ENCODE assay signal across 1 cellular context in the genomic region with DNA sequence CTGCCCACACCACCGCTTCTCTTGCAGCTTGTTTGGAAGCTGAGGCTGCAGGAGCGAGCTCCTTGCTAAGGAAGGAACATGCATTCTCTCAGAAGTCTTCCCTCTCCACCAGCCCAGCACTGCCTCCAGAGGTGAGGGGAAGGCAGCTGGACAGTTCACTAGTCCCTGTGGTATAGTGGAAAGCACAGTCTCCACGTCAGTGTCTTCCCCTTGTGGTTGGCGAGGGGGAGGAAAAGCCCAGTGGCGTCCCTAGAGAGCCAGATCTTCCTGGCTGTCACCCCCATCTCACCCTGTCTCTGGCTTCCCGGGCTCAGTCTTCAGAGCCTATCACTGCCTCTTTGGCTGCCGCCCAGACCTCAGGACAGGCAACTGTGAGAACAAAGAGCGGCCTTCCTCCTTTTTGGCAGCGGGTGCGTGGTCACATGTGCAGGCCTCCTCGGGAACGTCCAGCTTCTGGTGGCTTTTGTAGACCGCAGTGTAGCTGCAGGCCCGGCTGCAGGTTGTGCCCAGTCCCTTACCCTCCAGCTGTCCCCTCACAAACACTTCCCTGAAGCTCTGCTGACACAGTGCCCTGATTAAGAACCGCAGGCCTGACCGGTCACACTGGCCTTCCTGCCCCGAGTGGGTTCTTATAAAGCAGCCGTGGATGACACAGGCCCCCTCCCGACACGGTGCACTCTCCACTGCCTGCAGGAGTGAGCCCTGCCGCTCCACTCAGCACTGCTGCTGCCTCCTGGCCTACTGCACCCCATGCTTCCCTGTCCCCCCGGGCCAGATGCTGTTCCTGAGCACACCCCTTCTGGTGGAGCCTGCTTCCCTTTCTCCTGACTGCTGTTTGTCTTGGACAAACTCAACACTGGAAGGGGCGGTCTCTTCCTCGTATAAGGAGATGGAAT.
A peak's percentile ranks its signal among the peaks of the same experiment; 100 is the strongest.
TF ChIP-seq lines count a peak whose summit lies in the region.

No MANE protein-coding gene starts in this region.

TF ChIP-seq in K562, 482 proteins besides CTCF, POLR2A, EP300 and RAD21 (continued from another document):
- TF ChIP-seq, protein P1, sequence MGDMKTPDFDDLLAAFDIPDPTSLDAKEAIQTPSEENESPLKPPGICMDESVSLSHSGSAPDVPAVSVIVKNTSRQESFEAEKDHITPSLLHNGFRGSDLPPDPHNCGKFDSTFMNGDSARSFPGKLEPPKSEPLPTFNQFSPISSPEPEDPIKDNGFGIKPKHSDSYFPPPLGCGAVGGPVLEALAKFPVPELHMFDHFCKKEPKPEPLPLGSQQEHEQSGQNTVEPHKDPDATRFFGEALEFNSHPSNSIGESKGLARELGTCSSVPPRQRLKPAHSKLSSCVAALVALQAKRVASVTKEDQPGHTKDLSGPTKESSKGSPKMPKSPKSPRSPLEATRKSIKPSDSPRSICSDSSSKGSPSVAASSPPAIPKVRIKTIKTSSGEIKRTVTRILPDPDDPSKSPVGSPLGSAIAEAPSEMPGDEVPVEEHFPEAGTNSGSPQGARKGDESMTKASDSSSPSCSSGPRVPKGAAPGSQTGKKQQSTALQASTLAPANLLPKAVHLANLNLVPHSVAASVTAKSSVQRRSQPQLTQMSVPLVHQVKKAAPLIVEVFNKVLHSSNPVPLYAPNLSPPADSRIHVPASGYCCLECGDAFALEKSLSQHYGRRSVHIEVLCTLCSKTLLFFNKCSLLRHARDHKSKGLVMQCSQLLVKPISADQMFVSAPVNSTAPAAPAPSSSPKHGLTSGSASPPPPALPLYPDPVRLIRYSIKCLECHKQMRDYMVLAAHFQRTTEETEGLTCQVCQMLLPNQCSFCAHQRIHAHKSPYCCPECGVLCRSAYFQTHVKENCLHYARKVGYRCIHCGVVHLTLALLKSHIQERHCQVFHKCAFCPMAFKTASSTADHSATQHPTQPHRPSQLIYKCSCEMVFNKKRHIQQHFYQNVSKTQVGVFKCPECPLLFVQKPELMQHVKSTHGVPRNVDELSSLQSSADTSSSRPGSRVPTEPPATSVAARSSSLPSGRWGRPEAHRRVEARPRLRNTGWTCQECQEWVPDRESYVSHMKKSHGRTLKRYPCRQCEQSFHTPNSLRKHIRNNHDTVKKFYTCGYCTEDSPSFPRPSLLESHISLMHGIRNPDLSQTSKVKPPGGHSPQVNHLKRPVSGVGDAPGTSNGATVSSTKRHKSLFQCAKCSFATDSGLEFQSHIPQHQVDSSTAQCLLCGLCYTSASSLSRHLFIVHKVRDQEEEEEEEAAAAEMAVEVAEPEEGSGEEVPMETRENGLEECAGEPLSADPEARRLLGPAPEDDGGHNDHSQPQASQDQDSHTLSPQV (IDR thresholded peaks at IDR 0.05) = no peak
- no peak for TF ChIP-seq TGIF2 (CRISPR knock-in tag; IDR thresholded peaks at IDR 0.05)
- TF ChIP-seq, protein P2, sequence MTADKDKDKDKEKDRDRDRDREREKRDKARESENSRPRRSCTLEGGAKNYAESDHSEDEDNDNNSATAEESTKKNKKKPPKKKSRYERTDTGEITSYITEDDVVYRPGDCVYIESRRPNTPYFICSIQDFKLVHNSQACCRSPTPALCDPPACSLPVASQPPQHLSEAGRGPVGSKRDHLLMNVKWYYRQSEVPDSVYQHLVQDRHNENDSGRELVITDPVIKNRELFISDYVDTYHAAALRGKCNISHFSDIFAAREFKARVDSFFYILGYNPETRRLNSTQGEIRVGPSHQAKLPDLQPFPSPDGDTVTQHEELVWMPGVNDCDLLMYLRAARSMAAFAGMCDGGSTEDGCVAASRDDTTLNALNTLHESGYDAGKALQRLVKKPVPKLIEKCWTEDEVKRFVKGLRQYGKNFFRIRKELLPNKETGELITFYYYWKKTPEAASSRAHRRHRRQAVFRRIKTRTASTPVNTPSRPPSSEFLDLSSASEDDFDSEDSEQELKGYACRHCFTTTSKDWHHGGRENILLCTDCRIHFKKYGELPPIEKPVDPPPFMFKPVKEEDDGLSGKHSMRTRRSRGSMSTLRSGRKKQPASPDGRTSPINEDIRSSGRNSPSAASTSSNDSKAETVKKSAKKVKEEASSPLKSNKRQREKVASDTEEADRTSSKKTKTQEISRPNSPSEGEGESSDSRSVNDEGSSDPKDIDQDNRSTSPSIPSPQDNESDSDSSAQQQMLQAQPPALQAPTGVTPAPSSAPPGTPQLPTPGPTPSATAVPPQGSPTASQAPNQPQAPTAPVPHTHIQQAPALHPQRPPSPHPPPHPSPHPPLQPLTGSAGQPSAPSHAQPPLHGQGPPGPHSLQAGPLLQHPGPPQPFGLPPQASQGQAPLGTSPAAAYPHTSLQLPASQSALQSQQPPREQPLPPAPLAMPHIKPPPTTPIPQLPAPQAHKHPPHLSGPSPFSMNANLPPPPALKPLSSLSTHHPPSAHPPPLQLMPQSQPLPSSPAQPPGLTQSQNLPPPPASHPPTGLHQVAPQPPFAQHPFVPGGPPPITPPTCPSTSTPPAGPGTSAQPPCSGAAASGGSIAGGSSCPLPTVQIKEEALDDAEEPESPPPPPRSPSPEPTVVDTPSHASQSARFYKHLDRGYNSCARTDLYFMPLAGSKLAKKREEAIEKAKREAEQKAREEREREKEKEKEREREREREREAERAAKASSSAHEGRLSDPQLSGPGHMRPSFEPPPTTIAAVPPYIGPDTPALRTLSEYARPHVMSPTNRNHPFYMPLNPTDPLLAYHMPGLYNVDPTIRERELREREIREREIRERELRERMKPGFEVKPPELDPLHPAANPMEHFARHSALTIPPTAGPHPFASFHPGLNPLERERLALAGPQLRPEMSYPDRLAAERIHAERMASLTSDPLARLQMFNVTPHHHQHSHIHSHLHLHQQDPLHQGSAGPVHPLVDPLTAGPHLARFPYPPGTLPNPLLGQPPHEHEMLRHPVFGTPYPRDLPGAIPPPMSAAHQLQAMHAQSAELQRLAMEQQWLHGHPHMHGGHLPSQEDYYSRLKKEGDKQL (CRISPR knock-in tag; IDR thresholded peaks at IDR 0.05; ENCODE audit: borderline replicate concordance) = 0 out of 2 replicates have a peak, but pooled peaks have one; percentile 84
- TF ChIP-seq CBFA2T3 (IDR thresholded peaks at IDR 0.05) = peak; percentile 53; the same call in 1 of the 2 replicates
- TF ChIP-seq POLR2AphosphoS5 (IDR thresholded peaks at IDR 0.05; ENCODE audit: control insufficient read depth, insufficient read depth, low read depth, low read length) = no peak
- TF ChIP-seq RAD51 (IDR thresholded peaks at IDR 0.05; ENCODE audit: borderline replicate concordance, low read depth) = peak; percentile 81
- no peak for TF ChIP-seq COPS2 (conservative IDR thresholded peaks at IDR 0.05)
- TF ChIP-seq MYNN (IDR thresholded peaks at IDR 0.05) = no peak
- TF ChIP-seq MYNN (CRISPR knock-in tag; IDR thresholded peaks at IDR 0.05) = no peak
